ENCODE assay signal across 9 cellular contexts in the genomic region with DNA sequence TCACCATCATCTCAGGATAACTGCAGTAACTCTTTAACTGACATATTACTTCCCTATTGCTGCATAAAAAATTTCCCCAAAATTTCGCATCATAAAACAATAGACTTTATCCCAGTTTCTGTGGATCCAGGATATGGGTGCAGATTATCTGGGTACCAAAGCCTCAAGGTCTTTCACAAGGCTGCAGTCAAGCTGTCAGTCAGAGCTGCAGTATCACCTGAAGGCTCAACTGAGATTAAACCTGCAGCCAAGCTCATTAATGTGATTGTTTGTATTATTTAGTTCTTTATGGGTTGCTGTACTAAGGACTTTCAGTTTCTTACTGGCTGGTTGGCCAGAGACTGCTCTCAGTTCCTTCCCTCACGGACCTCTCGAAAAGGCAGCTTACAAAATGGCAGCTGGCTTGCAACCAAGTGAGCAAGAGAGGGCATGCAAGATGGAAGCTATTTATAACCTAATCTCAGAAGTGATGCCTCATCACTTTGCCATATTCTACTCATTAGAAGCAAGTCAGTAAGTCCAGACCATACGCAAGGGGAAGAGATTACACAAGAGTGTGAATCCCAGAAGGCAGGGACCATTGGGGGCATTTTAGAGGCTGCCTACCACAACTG. TPM values are rescaled to one million over a fixed set of nuclear protein-coding genes. Genes with fewer than 3 reads are reported as not detected.
DNase-seq lines count a peak whose midpoint lies in the region; ATAC-seq and TF ChIP-seq lines count a peak whose summit lies in the region.
"Had no signal": no experiment of that assay in that cellular context is flagged by ENCODE, and none has a peak within 500 bp of the region (broad histone marks: within the 10 kb centered on the region; RNA-seq: fewer than 3 reads in every experiment).

No MANE protein-coding gene starts in this region.

- intact Hi-C loops in activated T-helper 2 cell treated with anti-CD3 and anti-CD28 coated beads, Interferon-gamma antibody, Interleukin-2, Interleukin-4, amounts not matched to agents 10 μg/mL and 5 μg/mL and 100 μg/mL, durations not matched to agents 14 hours and 24 hours and 36 hours (cut with micrococcal nuclease), result no loop called here

- no peak overlapping the region for H3K4me3 Mint-ChIP-seq in H9
- H3K4me3 Mint-ChIP-seq in activated T-helper 2 cell treated with anti-CD3 and anti-CD28 coated beads, Interferon-gamma antibody, Interleukin-2, Interleukin-4, amounts not matched to agents 10 μg/mL and 5 μg/mL and 100 μg/mL, durations not matched to agents 14 hours and 24 hours and 36 hours (ENCODE audit: low read depth), result no peak overlapping the region
- H3K4me3 Mint-ChIP-seq: stimulated activated naive CD8-positive, alpha-beta T cell treated with anti-CD3 and anti-CD28 coated beads, Interleukin-15, Interleukin-2, amounts not matched to agents 100 ng/mL and 50 ng/mL, for 24 hours had no signal

- no peak overlapping the region for H2AK5ac ChIP-seq in H9 (ENCODE audit: insufficient read length, low read length)

- no peak overlapping the region for H3K56ac ChIP-seq in H9 (ENCODE audit: insufficient read length, low read depth, low read length)

- H3K27me3 Mint-ChIP-seq in H9 (ENCODE audit: low read depth), result no peaks in the 10 kb centered on the region
- H3K27me3 Mint-ChIP-seq in activated T-helper 2 cell treated with anti-CD3 and anti-CD28 coated beads, Interferon-gamma antibody, Interleukin-2, Interleukin-4, amounts not matched to agents 10 μg/mL and 5 μg/mL and 100 μg/mL, durations not matched to agents 14 hours and 24 hours and 36 hours (ENCODE audit: low read depth), result no peaks in the 10 kb centered on the region
- H3K27me3 Mint-ChIP-seq: stimulated activated naive CD8-positive, alpha-beta T cell treated with anti-CD3 and anti-CD28 coated beads, Interleukin-15, Interleukin-2, amounts not matched to agents 100 ng/mL and 50 ng/mL, for 24 hours had no signal

- 100% methylated on average over 1 of the region's 4 CpGs for WGBS in H9 (ENCODE audit: extremely low coverage, insufficient read length, low lambda C conversion rate)

- H2BK15ac ChIP-seq in H9 (ENCODE audit: low read depth, low read length), result no peak overlapping the region

- no peak for TF ChIP-seq CTCF in H9 (conservative IDR thresholded peaks at IDR 0.05)

- no peak overlapping the region for H3K14ac ChIP-seq in H9 (ENCODE audit: insufficient read depth, low read length)

- no peak overlapping the region for H2AFZ ChIP-seq in H9 (ENCODE audit: low read length)

- no peaks in the 10 kb centered on the region for H3K79me1 ChIP-seq in H9 (ENCODE audit: insufficient read depth, low read depth, low read length, poor library complexity, severe bottlenecking)

- H2BK12ac ChIP-seq in H9 (ENCODE audit: insufficient read length, low read depth, low read length), result no peak overlapping the region

- DNase-seq in H9 (no peak), MV-4-11 (lab: John Stamatoyannopoulos, UW) (peak; percentile 93), left lobe of liver (ENCODE audit: low spot score) (no peak), NCI-H69 (lab: John Stamatoyannopoulos, UW) (no peak), T1000 (lab: John Stamatoyannopoulos, UW) (no peak), NCI-H510A (lab: John Stamatoyannopoulos, UW) (no peak)
- no peak for DNase-seq in activated T-helper 2 cell treated with anti-CD3 and anti-CD28 coated beads, Interferon-gamma antibody, Interleukin-2, Interleukin-4, amounts not matched to agents 10 μg/mL and 5 μg/mL and 100 μg/mL, durations not matched to agents 14 hours and 24 hours and 36 hours (ENCODE audit: low spot score)

- H3K79me2 ChIP-seq in H9 (ENCODE audit: insufficient read depth, low read length), result no peaks in the 10 kb centered on the region

- no peak overlapping the region for H4K5ac ChIP-seq in H9 (ENCODE audit: insufficient read length, low read depth, low read length)

- peak overlapping the region; percentile 34 for H3K18ac ChIP-seq in H9 (ENCODE audit: insufficient read length, low read depth, low read length)

- H4K20me1 ChIP-seq in H9 (ENCODE audit: control insufficient read depth, insufficient read depth, insufficient read length), result no peaks in the 10 kb centered on the region

- no peak overlapping the region for H3K9ac ChIP-seq in H9 (ENCODE audit: extremely low read depth, insufficient read length, low read length)

- no peak overlapping the region for H2BK120ac ChIP-seq in H9 (ENCODE audit: low read depth, low read length, poor library complexity, severe bottlenecking)

- H3K23ac ChIP-seq in H9 (ENCODE audit: insufficient read length, low read depth, low read length), result no peak overlapping the region

- no peak overlapping the region for H3T11ph ChIP-seq in H9 (ENCODE audit: low read length)

- no peaks in the 10 kb centered on the region for H3K9me3 Mint-ChIP-seq in H9
- H3K9me3 Mint-ChIP-seq in activated T-helper 2 cell treated with anti-CD3 and anti-CD28 coated beads, Interferon-gamma antibody, Interleukin-2, Interleukin-4, amounts not matched to agents 10 μg/mL and 5 μg/mL and 100 μg/mL, durations not matched to agents 14 hours and 24 hours and 36 hours, result peaks cover 3% of the 10 kb centered on the region

- no peaks in the 10 kb centered on the region for H3K27me3 ChIP-seq in H9 (ENCODE audit: insufficient read depth, low read length)

- no peaks in the 10 kb centered on the region for H3K23me2 ChIP-seq in H9 (ENCODE audit: insufficient read length, low read depth, low read length, poor library complexity, severe bottlenecking)

- no peak overlapping the region for H2BK20ac ChIP-seq in H9 (ENCODE audit: low read depth, low read length, poor library complexity, severe bottlenecking)

- peaks cover 15 to 19% of the 10 kb centered on the region in 2 experiments for H3K4me1 Mint-ChIP-seq in H9
- H3K4me1 Mint-ChIP-seq in activated T-helper 2 cell treated with anti-CD3 and anti-CD28 coated beads, Interferon-gamma antibody, Interleukin-2, Interleukin-4, amounts not matched to agents 10 μg/mL and 5 μg/mL and 100 μg/mL, durations not matched to agents 14 hours and 24 hours and 36 hours (ENCODE audit: low read depth), result peaks cover 7% of the 10 kb centered on the region

- H3K9me3 ChIP-seq in H9 (ENCODE audit: control insufficient read depth, low read depth, low read length), result no peaks in the 10 kb centered on the region

- ATAC-seq in GM18858 (IDR thresholded peaks at IDR 0.05; ENCODE audit: unreplicated experiment) (peak; percentile 93), left lobe of liver (peak; percentile 17)

- H3K27ac ChIP-seq in H9 (ENCODE audit: insufficient read length, low read depth, low read length), result no peak overlapping the region

- no peak overlapping the region for H3K4ac ChIP-seq in H9 (ENCODE audit: low read depth, low read length)

- no peak overlapping the region for H4K8ac ChIP-seq in H9 (replicated peaks; ENCODE audit: insufficient read length, low read depth, low read length)

- H3K36me3 Mint-ChIP-seq in H9 (ENCODE audit: insufficient read depth in 1 of 3, low read depth in 3 of 3), result peaks cover 0 to 4% (median 0%) of the 10 kb centered on the region in 3 experiments; a peak in 3 of 7 replicates
- H3K36me3 Mint-ChIP-seq in activated T-helper 2 cell treated with anti-CD3 and anti-CD28 coated beads, Interferon-gamma antibody, Interleukin-2, Interleukin-4, amounts not matched to agents 10 μg/mL and 5 μg/mL and 100 μg/mL, durations not matched to agents 14 hours and 24 hours and 36 hours (ENCODE audit: low read depth), result peaks cover 56% of the 10 kb centered on the region

- peaks cover 2% of the 10 kb centered on the region; the same call in 1 of the 2 replicates for H3K4me1 ChIP-seq in H9 (ENCODE audit: insufficient read depth, low read length)

- H3K4me2 ChIP-seq in H9 (ENCODE audit: insufficient read depth, insufficient read length, low read length), result no peak overlapping the region

- H2BK5ac ChIP-seq in H9 (ENCODE audit: insufficient read length, low read length), result no peak overlapping the region

- no peak overlapping the region; a peak in 1 of 7 replicates for H3K27ac Mint-ChIP-seq in H9
- no peak overlapping the region for H3K27ac Mint-ChIP-seq in activated T-helper 2 cell treated with anti-CD3 and anti-CD28 coated beads, Interferon-gamma antibody, Interleukin-2, Interleukin-4, amounts not matched to agents 10 μg/mL and 5 μg/mL and 100 μg/mL, durations not matched to agents 14 hours and 24 hours and 36 hours
- H3K27ac Mint-ChIP-seq: stimulated activated naive CD8-positive, alpha-beta T cell treated with anti-CD3 and anti-CD28 coated beads, Interleukin-15, Interleukin-2, amounts not matched to agents 100 ng/mL and 50 ng/mL, for 24 hours had no signal

- no peak overlapping the region for H4K91ac ChIP-seq in H9 (ENCODE audit: insufficient read length, low read depth, low read length)

RNA-seq across cellular contexts. Expression of a gene that starts 54.9 kb away (rescaled TPM):
- total RNA-seq in H9 (2021), result 68.5 and 71.7 TPM in 2 replicates
- total RNA-seq in left lobe of liver, result 29.9 TPM
- total RNA-seq in activated T-helper 2 cell treated with anti-CD3 and anti-CD28 coated beads, Interferon-gamma antibody, Interleukin-2, Interleukin-4, amounts not matched to agents 10 μg/mL and 5 μg/mL and 100 μg/mL, durations not matched to agents 14 hours and 24 hours and 36 hours, result 59.8 and 64.8 TPM in 2 replicates
